Comparison of ENCODE assay signal across 2 cellular contexts in the genomic region with DNA sequence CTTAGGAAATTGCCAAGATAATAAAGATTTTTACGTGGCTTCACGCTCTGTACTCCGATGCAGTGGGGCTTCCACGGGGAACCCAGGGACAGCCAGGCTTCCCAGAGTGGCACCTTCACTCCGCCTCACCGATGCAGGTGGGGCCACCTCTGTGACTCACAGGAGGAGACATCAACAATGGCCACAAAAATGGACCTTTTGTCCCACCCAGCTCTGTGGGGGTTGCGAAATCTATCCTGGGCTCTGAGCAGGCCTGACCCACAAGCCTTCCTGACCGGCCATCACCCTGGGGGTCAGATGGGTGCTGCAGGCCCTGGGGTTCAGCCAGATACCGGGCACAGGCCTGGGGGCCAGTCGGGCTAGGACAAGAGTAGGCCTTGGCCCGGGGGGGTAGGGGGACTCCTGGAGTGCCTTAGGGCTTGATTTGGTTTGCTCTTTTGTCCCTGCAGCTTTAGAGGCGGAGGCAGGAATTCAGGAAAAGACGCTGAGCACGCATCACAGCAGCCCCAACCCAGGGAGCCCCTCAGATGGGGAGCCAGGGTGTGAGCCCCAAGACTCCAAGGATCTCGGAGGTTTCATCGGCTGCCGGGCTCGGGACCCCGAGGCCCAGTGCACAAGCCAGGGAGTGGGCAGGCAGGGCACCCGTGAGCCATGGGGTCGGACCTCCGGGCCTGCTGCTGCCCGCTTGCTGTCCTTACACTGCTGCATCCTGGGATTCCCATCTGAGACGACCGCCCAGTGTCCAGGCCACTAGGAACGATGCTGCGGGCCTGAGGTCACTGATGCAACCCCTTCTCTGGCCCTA.
A peak's percentile ranks its signal among the peaks of the same experiment; 100 is the strongest.
TF ChIP-seq lines count a peak whose summit lies in the region.

No MANE protein-coding gene starts in this region.

TF ChIP-seq in HEK293, 187 proteins besides CTCF, POLR2A, EP300 and RAD21:
- no peak for TF ChIP-seq MEIS1 (CRISPR knock-in tag; IDR thresholded peaks at IDR 0.05; ENCODE audit: borderline replicate concordance)
- 0 out of 2 replicates have a peak, but pooled peaks have one; percentile 9 for TF ChIP-seq GLIS1 (tag by site-specific recombination; IDR thresholded peaks at IDR 0.05)

TF ChIP-seq in H1, 55 proteins besides CTCF, POLR2A, EP300 and RAD21:
- TF ChIP-seq TAF1 (IDR thresholded peaks at IDR 0.05; ENCODE audit: low read depth, low read length) (no peak), CEBPB (IDR thresholded peaks at IDR 0.05; ENCODE audit: low read depth, low read length) (peak; percentile 58)
